ENCODE assay signal across 22 cellular contexts in the genomic region with DNA sequence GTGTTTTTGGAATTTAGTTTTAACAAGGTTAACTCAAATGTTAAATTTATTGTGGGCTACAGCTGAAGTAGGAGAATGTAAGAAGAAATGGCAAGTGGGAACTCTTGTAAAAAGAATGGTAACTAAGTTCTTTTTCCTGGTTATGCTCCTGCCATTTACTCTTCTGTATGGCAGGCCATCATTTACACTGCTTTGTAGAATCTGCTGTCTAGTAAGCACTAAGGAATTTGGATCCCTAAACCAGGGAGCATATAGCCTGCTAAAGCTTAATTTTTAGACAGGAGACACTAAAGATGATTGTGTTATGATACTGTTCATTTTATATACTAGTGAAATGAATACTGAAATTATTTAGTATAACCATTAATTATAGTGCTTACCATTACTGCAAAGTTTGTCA.
DNase-seq lines count a peak whose midpoint lies in the region; FAIRE-seq and TF ChIP-seq lines count a peak whose summit lies in the region.
"Had no signal": no experiment of that assay in that cellular context is flagged by ENCODE, and none has a peak within 500 bp of the region (broad histone marks: within the 10 kb centered on the region; RNA-seq: fewer than 3 reads in every experiment).

No MANE protein-coding gene starts in this region.

- H3K27ac ChIP-seq in GM23248: peak overlapping the region; percentile 24
- H3K27ac ChIP-seq: cardiac muscle cell, HL-60, left lung, spleen, thoracic aorta had no signal

- no peaks in the 10 kb centered on the region for H3K9me3 Mint-ChIP-seq in osteocyte (ENCODE audit: unreplicated experiment)
- H3K9me3 Mint-ChIP-seq: activated CD4-positive, alpha-beta T cell treated with anti-CD3 and anti-CD28 coated beads, Interleukin-2, amount 10 ng/mL, durations not matched to agents 7 days and 5 days; activated naive CD4-positive, alpha-beta T cell treated with anti-CD3 and anti-CD28 coated beads, Interleukin-2, amount 50 U/mL, for 24 hours had no signal

- H3K79me2 ChIP-seq in GM23248 (ENCODE audit: insufficient read depth): peaks cover 60% of the 10 kb centered on the region

- no peaks in the 10 kb centered on the region; the same call in 1 of the 2 replicates for H3K9me2 ChIP-seq in GM23248 (ENCODE audit: insufficient read depth)

- no peaks in the 10 kb centered on the region for H3K36me3 Mint-ChIP-seq in osteocyte (ENCODE audit: unreplicated experiment)

- H3K27me3 Mint-ChIP-seq in osteocyte (ENCODE audit: unreplicated experiment): no peaks in the 10 kb centered on the region
- H3K27me3 Mint-ChIP-seq: activated CD4-positive, alpha-beta T cell treated with anti-CD3 and anti-CD28 coated beads, Interleukin-2, amount 10 ng/mL, durations not matched to agents 7 days and 5 days; activated naive CD4-positive, alpha-beta T cell treated with anti-CD3 and anti-CD28 coated beads, Interleukin-2, amount 50 U/mL, for 24 hours had no signal

- in situ Hi-C loops in GM23248 (cut with MboI): no loop called here

- no peaks in the 10 kb centered on the region for H3K36me3 ChIP-seq in GM23248 (ENCODE audit: low read depth)
- H3K36me3 ChIP-seq: BE2C, cardiac muscle cell, thoracic aorta had no signal

- H2AFZ ChIP-seq in GM23248: no peak overlapping the region

- no peak for FAIRE-seq in HTR-8/SVneo (lab: Jason Lieb, UNC)
- FAIRE-seq: TTC549 had no signal

- peak overlapping the region; percentile 57 for H3K4me2 ChIP-seq in GM23248 (ENCODE audit: unreplicated experiment)

- peak overlapping the region; percentile 98 for H3K27ac Mint-ChIP-seq in osteocyte (ENCODE audit: unreplicated experiment)
- H3K27ac Mint-ChIP-seq: activated CD4-positive, alpha-beta T cell treated with anti-CD3 and anti-CD28 coated beads, Interleukin-2, amount 10 ng/mL, durations not matched to agents 7 days and 5 days; activated naive CD4-positive, alpha-beta T cell treated with anti-CD3 and anti-CD28 coated beads, Interleukin-2, amount 50 U/mL, for 24 hours had no signal

- H3K4me1 ChIP-seq in GM23248 (ENCODE audit: insufficient read depth): peaks cover 21% of the 10 kb centered on the region
- H3K4me1 ChIP-seq: BE2C had no signal

- H3K4me3 ChIP-seq in GM23248 (no peak overlapping the region), WI38 (ENCODE audit: low read depth, low read length) (peak overlapping the region; percentile 10; the same call in 1 of the 2 replicates)
- H3K4me3 ChIP-seq: cardiac muscle cell, left lung, spleen, thoracic aorta had no signal

- H3K9ac ChIP-seq in GM23248: no peak overlapping the region

- peak overlapping the region; percentile 50 for H3K4me3 Mint-ChIP-seq in osteocyte (ENCODE audit: unreplicated experiment)
- H3K4me3 Mint-ChIP-seq: activated CD4-positive, alpha-beta T cell treated with anti-CD3 and anti-CD28 coated beads, Interleukin-2, amount 10 ng/mL, durations not matched to agents 7 days and 5 days; activated naive CD4-positive, alpha-beta T cell treated with anti-CD3 and anti-CD28 coated beads, Interleukin-2, amount 50 U/mL, for 24 hours had no signal

- H3F3A ChIP-seq in GM23248 (ENCODE audit: insufficient read depth): 0 out of 2 replicates have a peak, but pooled peaks cover 9% of the 10 kb centered on the region

- no peaks in the 10 kb centered on the region for H4K20me1 ChIP-seq in GM23248 (ENCODE audit: insufficient read depth)

- H3K4me1 Mint-ChIP-seq in osteocyte (ENCODE audit: unreplicated experiment): peaks cover 91% of the 10 kb centered on the region

- H3K9me3 ChIP-seq in GM23248 (ENCODE audit: low read depth): no peaks in the 10 kb centered on the region
- H3K9me3 ChIP-seq: BE2C, left lung, spleen, thoracic aorta had no signal

- H3K27me3 ChIP-seq in GM23248 (replicated peaks; ENCODE audit: insufficient read depth): no peaks in the 10 kb centered on the region
- H3K27me3 ChIP-seq: BE2C, cardiac muscle cell, left lung, spleen had no signal

- TF ChIP-seq CTCF in WI38 (IDR thresholded peaks at IDR 0.05; ENCODE audit: low read depth, low read length) (no peak), osteocyte (IDR thresholded peaks at IDR 0.05) (no peak)

- DNase-seq in GM23248: peak; percentile 57
- peak; percentile 49 for DNase-seq in fibroblast of peridontal ligament (ENCODE audit: extremely low read depth)
- no peak for DNase-seq in osteocyte (ENCODE audit: extremely low spot score, unreplicated experiment)
- no peak for DNase-seq in T1000 (lab: John Stamatoyannopoulos, UW)
- no peak for DNase-seq in T-helper 2 cell
- no peak for DNase-seq in activated CD4-positive, CD25-positive, alpha-beta regulatory T cell (lab: John Stamatoyannopoulos, UW)
- no peak for DNase-seq in HTR-8/SVneo (ENCODE audit: insufficient read length, low spot score)
- DNase-seq: activated CD4-positive, alpha-beta T cell treated with anti-CD3 and anti-CD28 coated beads, Interleukin-2, amount 10 ng/mL, durations not matched to agents 7 days and 5 days; BE2C; Calu3; KG1; left lung; NCI-H1092 treated with DMSO at 0.1 percent for 48 hours; NCI-H774; PC-3; spleen had no signal

Comparison
In these comparisons a context has a peak if more than half of its experiments do, and no peak if none do; other contexts are left out.
1. DNase-seq: peak in GM23248 (single experiment) and fibroblast of peridontal ligament (single experiment); none in osteocyte (single experiment), T1000 (single experiment), T-helper 2 cell (0 of 5), activated CD4-positive, CD25-positive, alpha-beta regulatory T cell (0 of 4) and HTR-8/SVneo (single experiment).